ENCODE assay signal across 10 cellular contexts in genomic region chr2:68426885-68427579, GRCh38. TPM values are rescaled to one million over a fixed set of nuclear protein-coding genes. Genes with fewer than 3 reads are reported as not detected.
DNase-seq lines count a peak whose midpoint lies in the region; ATAC-seq and TF ChIP-seq lines count a peak whose summit lies in the region.
"Had no signal": no experiment of that assay in that cellular context is flagged by ENCODE, and none has a peak within 500 bp of the region (broad histone marks: within the 10 kb centered on the region; RNA-seq: fewer than 3 reads in every experiment).

No MANE protein-coding gene starts in this region.

- no peaks in the 10 kb centered on the region for H3K9me3 Mint-ChIP-seq in CD8-positive, alpha-beta memory T cell
- no peaks in the 10 kb centered on the region for H3K9me3 Mint-ChIP-seq in glutamatergic neuron (ENCODE audit: unreplicated experiment)
- H3K9me3 Mint-ChIP-seq: dendritic cell treated with granulocyte-macrophage colony-stimulating factor and Interleukin-4, amounts not matched to agents 40 ng/mL and 50 ng/mL, for 4 days had no signal

- no peak overlapping the region for H3K4me3 ChIP-seq in CD8-positive, alpha-beta memory T cell (ENCODE audit: low read length)
- H3K4me3 ChIP-seq in PC-3 (ENCODE audit: low read length) (no peak overlapping the region), left ventricle myocardium inferior (no peak overlapping the region), colonic mucosa (no peak overlapping the region)

- H3K4me3 Mint-ChIP-seq in CD8-positive, alpha-beta memory T cell = peak overlapping the region; percentile 0 to 74 (median 57)
- no peak overlapping the region for H3K4me3 Mint-ChIP-seq in glutamatergic neuron (ENCODE audit: unreplicated experiment)
- H3K4me3 Mint-ChIP-seq: dendritic cell treated with granulocyte-macrophage colony-stimulating factor and Interleukin-4, amounts not matched to agents 40 ng/mL and 50 ng/mL, for 4 days had no signal

- H3F3A ChIP-seq in PC-3 (ENCODE audit: low read length, unreplicated experiment) = no peaks in the 10 kb centered on the region

- H3K9ac ChIP-seq in PC-3 (ENCODE audit: low read length) = no peak overlapping the region
- H3K9ac ChIP-seq in colonic mucosa (ENCODE audit: low read depth in 2 of 2, low read length in 2 of 2) = no peak overlapping the region

- peak overlapping the region; percentile 17 for H3K27ac ChIP-seq in CD8-positive, alpha-beta memory T cell (ENCODE audit: low read depth, low read length)
- H3K27ac ChIP-seq in PC-3 (ENCODE audit: low read length) (no peak overlapping the region), left ventricle myocardium inferior (replicated peaks) (no peak overlapping the region), colonic mucosa (no peak overlapping the region)

- DNase-seq in CD8-positive, alpha-beta memory T cell = peak in 2 of 5 donors; percentile 59 to 62
- DNase-seq in HCEC 1CT = peak; percentile 78
- DNase-seq in PC-3 = peak; percentile 63
- peak; percentile 27 for DNase-seq in germinal center (ENCODE audit: low spot score)
- DNase-seq in effector CD4-positive, alpha-beta T cell = no peak
- no peak for DNase-seq in left ventricle myocardium inferior
- no peak for DNase-seq in glutamatergic neuron
- no peak for DNase-seq in colonic mucosa
- DNase-seq: activated CD4-positive, alpha-beta T cell treated with anti-CD3 and anti-CD28 coated beads, Interleukin-2, amount 50 U/mL, for 1 hour had no signal

- no peaks in the 10 kb centered on the region for H3K36me3 Mint-ChIP-seq in CD8-positive, alpha-beta memory T cell
- no peaks in the 10 kb centered on the region for H3K36me3 Mint-ChIP-seq in glutamatergic neuron (ENCODE audit: unreplicated experiment)

- no peaks in the 10 kb centered on the region for H3K27me3 ChIP-seq in CD8-positive, alpha-beta memory T cell (ENCODE audit: insufficient read depth, low read length, poor library complexity, severe bottlenecking)
- H3K27me3 ChIP-seq in PC-3 (ENCODE audit: low read length) (no peaks in the 10 kb centered on the region), left ventricle myocardium inferior (ENCODE audit: low read depth) (no peaks in the 10 kb centered on the region), colonic mucosa (no peaks in the 10 kb centered on the region)

- no peaks in the 10 kb centered on the region for H3K79me2 ChIP-seq in PC-3 (ENCODE audit: low read length)

- peaks cover 50% of the 10 kb centered on the region for H3K4me1 ChIP-seq in CD8-positive, alpha-beta memory T cell (ENCODE audit: insufficient read depth, low read length)
- peaks cover 13% of the 10 kb centered on the region for H3K4me1 ChIP-seq in PC-3 (ENCODE audit: insufficient read depth, low read length)
- H3K4me1 ChIP-seq in left ventricle myocardium inferior = peaks cover 10% of the 10 kb centered on the region
- no peaks in the 10 kb centered on the region for H3K4me1 ChIP-seq in colonic mucosa

- peak; percentile 75 for ATAC-seq in PC-3

- peaks cover 3 to 23% (median 8%) of the 10 kb centered on the region in 3 donors for H3K4me1 Mint-ChIP-seq in CD8-positive, alpha-beta memory T cell
- no peaks in the 10 kb centered on the region for H3K4me1 Mint-ChIP-seq in glutamatergic neuron (ENCODE audit: low read depth, unreplicated experiment)

- no peaks in the 10 kb centered on the region for H4K20me1 ChIP-seq in PC-3 (ENCODE audit: low read length)

- POLR2A ChIA-PET in CD8-positive, alpha-beta memory T cell (lab: Charles Lee) = interaction anchor here (1.0 to 1.8 kb wide), 6 partner anchors 14 to 61 kb away, joined by 3 to 8 read pairs (median 3); no protein-coding TSS in a partner anchor
- POLR2A ChIA-PET in PC-3 (lab: Charles Lee; ENCODE audit: unreplicated experiment) = no interaction called here

- H3K27me3 Mint-ChIP-seq in CD8-positive, alpha-beta memory T cell = no peaks in the 10 kb centered on the region
- H3K27me3 Mint-ChIP-seq in glutamatergic neuron (ENCODE audit: unreplicated experiment) = no peaks in the 10 kb centered on the region
- H3K27me3 Mint-ChIP-seq: dendritic cell treated with granulocyte-macrophage colony-stimulating factor and Interleukin-4, amounts not matched to agents 40 ng/mL and 50 ng/mL, for 4 days had no signal

- no peak overlapping the region for H2AFZ ChIP-seq in PC-3 (ENCODE audit: low read length)

- peak overlapping the region; percentile 14; the same call in 1 of the 2 replicates for H3K4me2 ChIP-seq in PC-3 (ENCODE audit: low read length)

- TF ChIP-seq CTCF in PC-3 (conservative IDR thresholded peaks at IDR 0.05; ENCODE audit: low read depth, low read length) (no peak), left ventricle myocardium inferior (IDR thresholded peaks at IDR 0.05; ENCODE audit: borderline replicate concordance) (no peak), glutamatergic neuron (IDR thresholded peaks at IDR 0.05; ENCODE audit: partially characterized antibody, unreplicated experiment) (no peak), colonic mucosa (IDR thresholded peaks at IDR 0.05) (no peak)

- peak overlapping the region; percentile 75 to 98 (median 95) for H3K27ac Mint-ChIP-seq in CD8-positive, alpha-beta memory T cell
- no peak overlapping the region for H3K27ac Mint-ChIP-seq in glutamatergic neuron (ENCODE audit: unreplicated experiment)
- H3K27ac Mint-ChIP-seq: dendritic cell treated with granulocyte-macrophage colony-stimulating factor and Interleukin-4, amounts not matched to agents 40 ng/mL and 50 ng/mL, for 4 days had no signal

- CTCF ChIA-PET in CD8-positive, alpha-beta memory T cell (lab: Charles Lee) = interaction anchor here (0.6 to 5.7 kb wide), 2 partner anchors 10 to 13 kb away, joined by 3 to 37 read pairs; no protein-coding TSS in a partner anchor
- CTCF ChIA-PET in PC-3 (lab: Charles Lee) = no interaction called here

- no peaks in the 10 kb centered on the region for H3K9me2 ChIP-seq in PC-3 (replicated peaks; ENCODE audit: low read length)

- H3K9me3 ChIP-seq in CD8-positive, alpha-beta memory T cell (ENCODE audit: low read length) = no peaks in the 10 kb centered on the region
- no peaks in the 10 kb centered on the region for H3K9me3 ChIP-seq in PC-3 (ENCODE audit: low read length)
- H3K9me3 ChIP-seq in left ventricle myocardium inferior (replicated peaks) = no peaks in the 10 kb centered on the region
- H3K9me3 ChIP-seq in colonic mucosa = no peaks in the 10 kb centered on the region

- BruUV-seq in PC-3 (replicated peaks; lab: Mats Ljungman, UMichigan) = TSS peak; percentile 71

- no peaks in the 10 kb centered on the region for H3K36me3 ChIP-seq in CD8-positive, alpha-beta memory T cell (ENCODE audit: insufficient read depth, low read length)
- H3K36me3 ChIP-seq in PC-3 (ENCODE audit: low read depth, low read length) = no peaks in the 10 kb centered on the region
- H3K36me3 ChIP-seq in left ventricle myocardium inferior = no peaks in the 10 kb centered on the region
- no peaks in the 10 kb centered on the region for H3K36me3 ChIP-seq in colonic mucosa

- intact Hi-C loops in PC-3 (cut with micrococcal nuclease) = no loop called here
- intact Hi-C loops in left ventricle myocardium inferior (cut with micrococcal nuclease) = no loop called here
- intact Hi-C loops in colonic mucosa (cut with DNase I) = no loop called here

RNA-seq across cellular contexts. Expression of gene FBXO48, which starts 40.1 kb away (rescaled TPM):
- 1 to 10 TPM; 1.5 to 1.6 TPM for total RNA-seq in CD8-positive, alpha-beta memory T cell
- polyA plus RNA-seq in CD8-positive, alpha-beta memory T cell = 0.79 TPM
- total RNA-seq in PC-3 (2014; rRNA removed) (0.52 and 0.91 TPM in 2 replicates), left ventricle myocardium inferior (1.0 TPM), glutamatergic neuron (ENCODE audit: unreplicated experiment) (0.81 TPM), colonic mucosa (1 to 10 TPM; 1.5 to 2.3 TPM)

RNA-seq across cellular contexts. Expression of gene APLF, which starts 40.4 kb away (rescaled TPM):
- 1 to 10 TPM; 3.6 to 4.0 TPM for total RNA-seq in CD8-positive, alpha-beta memory T cell
- polyA plus RNA-seq in CD8-positive, alpha-beta memory T cell = 1.9 TPM
- total RNA-seq in PC-3 (2014; rRNA removed) (0.69 and 2.4 TPM in 2 replicates), left ventricle myocardium inferior (4.8 TPM), glutamatergic neuron (ENCODE audit: unreplicated experiment) (4.4 TPM), colonic mucosa (1 to 10 TPM in 1 of 2 donors, under 1 TPM in 1; 0.96 to 2.6 TPM)

Comparison
In these comparisons a context has a peak if more than half of its experiments do, and no peak if none do; other contexts are left out.
1. DNase-seq: peak in HCEC 1CT (single experiment), PC-3 (single experiment) and germinal center (single experiment); none in effector CD4-positive, alpha-beta T cell (single experiment), left ventricle myocardium inferior (single experiment), glutamatergic neuron (single experiment) and colonic mucosa (single experiment).